Comparison of ENCODE assay signal across 15 cellular contexts in the genomic region with DNA sequence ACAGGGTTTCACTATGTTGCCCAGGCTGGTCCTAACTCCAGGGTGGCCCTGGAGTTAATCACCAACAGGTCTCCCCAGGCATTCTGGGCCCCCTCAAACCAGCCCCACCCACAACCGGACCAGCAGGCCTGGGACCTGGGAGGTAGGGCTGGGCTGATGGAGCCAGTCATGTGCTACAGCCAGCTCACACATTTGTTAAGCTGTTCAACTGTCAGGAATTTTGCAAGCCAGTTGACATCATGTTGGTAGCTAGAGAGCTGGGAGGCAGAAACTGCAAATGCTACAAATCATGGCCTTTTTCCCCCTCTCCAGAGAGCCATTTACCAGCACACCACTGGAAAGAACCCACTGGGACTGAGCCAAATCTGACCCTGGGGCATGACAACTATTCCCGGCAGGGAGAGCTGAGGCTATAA. TPM values are rescaled to one million over a fixed set of nuclear protein-coding genes. Genes with fewer than 3 reads are reported as not detected.
DNase-seq lines count a peak whose midpoint lies in the region; ATAC-seq and TF ChIP-seq lines count a peak whose summit lies in the region.
"Had no signal": no experiment of that assay in that cellular context is flagged by ENCODE, and none has a peak within 500 bp of the region (broad histone marks: within the 10 kb centered on the region; RNA-seq: fewer than 3 reads in every experiment).

No MANE protein-coding gene starts in this region.

- H3K27ac Mint-ChIP-seq in brain: peak overlapping the region in 3 of 5 experiments; percentile 77 to 84 (median 78)
- H3K27ac Mint-ChIP-seq: activated naive CD4-positive, alpha-beta T cell treated with anti-CD3 and anti-CD28 coated beads, Interleukin-2, amount 50 U/mL, for 24 hours; H9; T-helper 1 cell treated with Interleukin-12 subunit alpha and Interleukin-12 subunit beta and Interleukin-4 antibody, amounts not matched to agents 30 μg/mL and 1 μg/mL, for 36 hours had no signal

- no peak overlapping the region for H3K4me2 ChIP-seq in GM23248 (ENCODE audit: unreplicated experiment)

- TF ChIP-seq EP300 in gastroesophageal sphincter (IDR thresholded peaks at IDR 0.05) (no peak), stomach (IDR thresholded peaks at IDR 0.05) (no peak)

- TF ChIP-seq POLR2A in gastroesophageal sphincter (IDR thresholded peaks at IDR 0.05) (no peak), stomach (IDR thresholded peaks at IDR 0.05) (no peak), Peyer's patch (IDR thresholded peaks at IDR 0.05) (no peak)

- H3F3A ChIP-seq in GM23248 (ENCODE audit: insufficient read depth): peaks cover 5% of the 10 kb centered on the region; the same call in 1 of the 2 replicates

- DNase-seq in GM23248 (peak; percentile 56), stomach (no peak), Peyer's patch (no peak), NCI-H1092 treated with DMSO at 0.1 percent for 48 hours (lab: John Stamatoyannopoulos, UW) (no peak)
- DNase-seq: activated CD4-positive, alpha-beta T cell treated with anti-CD3 and anti-CD28 coated beads, Interleukin-2, amount 50 U/mL, for 1 hour; H9; NCI-H2081; stimulated activated CD4-positive, alpha-beta T cell treated with anti-CD3 and anti-CD28 coated beads, Interleukin-12 subunit alpha, Interleukin-12 subunit beta, amount 100 ng/mL, for 4 hours; stimulated activated CD8-positive, alpha-beta memory T cell treated with anti-CD3 and anti-CD28 coated beads, Interleukin-4, amount 100 ng/mL, for 48 hours had no signal

- no peaks in the 10 kb centered on the region for H3K27me3 ChIP-seq in GM23248 (replicated peaks; ENCODE audit: insufficient read depth)
- H3K27me3 ChIP-seq in gastroesophageal sphincter: no peaks in the 10 kb centered on the region
- H3K27me3 ChIP-seq in stomach: no peaks in the 10 kb centered on the region
- H3K27me3 ChIP-seq in Peyer's patch: no peaks in the 10 kb centered on the region

- H3K9me2 ChIP-seq in GM23248 (ENCODE audit: insufficient read depth): no peaks in the 10 kb centered on the region

- 64 to 69% methylated on average over 2 of the region's 2 CpGs for WGBS in GM23248 (ENCODE audit: low coverage in 1 of 2, low lambda C conversion rate in 2 of 2, missing lambda C conversion rate in 2 of 2), 2 experiments
- WGBS in gastroesophageal sphincter (ENCODE audit: low coverage in 1 of 2), 2 donors: 52% methylated on average over 2 of the region's 2 CpGs; no CpG with 5 or more reads in 1 of the 2 donors
- 50 to 74% (median 61%) methylated on average over 2 of the region's 2 CpGs for WGBS in stomach, 5 donors

- H3K27ac ChIP-seq in GM23248 (peak overlapping the region; percentile 39), gastroesophageal sphincter (peak overlapping the region in 3 of 4 donors; percentile 48 to 62 (median 50)), stomach (peak overlapping the region in 4 of 5 donors; percentile 39 to 52 (median 43)), Peyer's patch (no peak overlapping the region)

- H3K4me3 Mint-ChIP-seq in brain: no peak overlapping the region
- H3K4me3 Mint-ChIP-seq: activated naive CD4-positive, alpha-beta T cell treated with anti-CD3 and anti-CD28 coated beads, Interleukin-2, amount 50 U/mL, for 24 hours; H9; T-helper 1 cell treated with Interleukin-12 subunit alpha and Interleukin-12 subunit beta and Interleukin-4 antibody, amounts not matched to agents 30 μg/mL and 1 μg/mL, for 36 hours had no signal

- H3K9me3 Mint-ChIP-seq in brain: no peaks in the 10 kb centered on the region
- H3K9me3 Mint-ChIP-seq: activated naive CD4-positive, alpha-beta T cell treated with anti-CD3 and anti-CD28 coated beads, Interleukin-2, amount 50 U/mL, for 24 hours; H9; T-helper 1 cell treated with Interleukin-12 subunit alpha and Interleukin-12 subunit beta and Interleukin-4 antibody, amounts not matched to agents 30 μg/mL and 1 μg/mL, for 36 hours had no signal

- H3K9me3 ChIP-seq in GM23248 (ENCODE audit: low read depth): no peaks in the 10 kb centered on the region
- no peaks in the 10 kb centered on the region for H3K9me3 ChIP-seq in gastroesophageal sphincter
- no peaks in the 10 kb centered on the region for H3K9me3 ChIP-seq in stomach
- no peaks in the 10 kb centered on the region for H3K9me3 ChIP-seq in Peyer's patch

- H3K36me3 ChIP-seq in GM23248 (ENCODE audit: low read depth) (peaks cover 11% of the 10 kb centered on the region; the same call in 1 of the 2 replicates), gastroesophageal sphincter (peaks cover 0 to 85% of the 10 kb centered on the region in 2 donors), stomach (peaks cover 36 to 89% (median 86%) of the 10 kb centered on the region in 4 donors), Peyer's patch (peaks cover 0 to 74% (median 0%) of the 10 kb centered on the region in 3 donors)

- H4K20me1 ChIP-seq in GM23248 (ENCODE audit: insufficient read depth): no peaks in the 10 kb centered on the region

- H2AFZ ChIP-seq in GM23248: no peak overlapping the region

- H3K36me3 Mint-ChIP-seq in brain: peaks cover 35% of the 10 kb centered on the region

- TF ChIP-seq CTCF in brain (conservative IDR thresholded peaks at IDR 0.05) (no peak), gastroesophageal sphincter (IDR thresholded peaks at IDR 0.05) (no peak), stomach (IDR thresholded peaks at IDR 0.05) (no peak), Peyer's patch (IDR thresholded peaks at IDR 0.05) (no peak)

- H3K4me1 ChIP-seq in GM23248 (ENCODE audit: insufficient read depth) (peaks cover 15% of the 10 kb centered on the region), gastroesophageal sphincter (peaks cover 0 to 49% (median 33%) of the 10 kb centered on the region in 3 donors), stomach (peaks cover 22 to 53% (median 36%) of the 10 kb centered on the region in 4 donors), Peyer's patch (peaks cover 0 to 24% (median 1%) of the 10 kb centered on the region in 4 donors)

- intact Hi-C loops in stomach (cut with DNase I; ENCODE audit: low total_unique reads): no loop called here

- peak; percentile 60 for ATAC-seq in gastroesophageal sphincter
- no peak for ATAC-seq in GM19467 (IDR thresholded peaks at IDR 0.05; ENCODE audit: unreplicated experiment)
- ATAC-seq in GM21423 (IDR thresholded peaks at IDR 0.05; ENCODE audit: unreplicated experiment): no peak

- H3K9ac ChIP-seq in GM23248: peak overlapping the region; percentile 33; the same call in 1 of the 2 replicates

- peaks cover 65% of the 10 kb centered on the region for H3K79me2 ChIP-seq in GM23248 (ENCODE audit: insufficient read depth)

- no peaks in the 10 kb centered on the region for H3K27me3 Mint-ChIP-seq in brain
- H3K27me3 Mint-ChIP-seq: activated naive CD4-positive, alpha-beta T cell treated with anti-CD3 and anti-CD28 coated beads, Interleukin-2, amount 50 U/mL, for 24 hours had no signal

- H3K4me3 ChIP-seq in GM23248 (no peak overlapping the region), gastroesophageal sphincter (no peak overlapping the region), stomach (no peak overlapping the region), Peyer's patch (no peak overlapping the region)

- in situ Hi-C loops in GM23248 (cut with MboI): no loop called here

- H3K4me1 Mint-ChIP-seq in brain: peaks cover 29% of the 10 kb centered on the region

RNA-seq across cellular contexts. Expression of gene ARHGAP1, which starts 6.8 kb away (rescaled TPM):
- total RNA-seq in GM23248 (2014; rRNA removed; shearing (Covaris generic)): 41.5 and 54.3 TPM in 2 replicates
- 98.5 and 107 TPM in 2 replicates for polyA plus RNA-seq in GM23248 (2016; fragmentation: Nextera tagmentation; extraction: Ambion mirVana)
- polyA plus RNA-seq in brain (ENCODE audit: insufficient read depth, low read depth, low replicate concordance): 62.5 TPM
- 100 to 1,000 TPM in 1 of 4 donors, 10 to 100 TPM in 3; 57.3 to 105 (median 64.0) TPM for total RNA-seq in gastroesophageal sphincter
- total RNA-seq in stomach: 10 to 100 TPM; 21.1 to 82.9 (median 35.6) TPM
- polyA plus RNA-seq in stomach: 10 to 100 TPM; 21.2 to 29.3 (median 28.0) TPM
- total RNA-seq in Peyer's patch: 10 to 100 TPM; 52.0 to 85.8 (median 62.7) TPM

RNA-seq across cellular contexts. Expression of gene ZNF408, which starts 7.2 kb away (rescaled TPM):
- total RNA-seq in GM23248 (2014; rRNA removed; shearing (Covaris generic)): 9.6 and 11.9 TPM in 2 replicates
- 9.9 and 11.3 TPM in 2 replicates for polyA plus RNA-seq in GM23248 (2016; fragmentation: Nextera tagmentation; extraction: Ambion mirVana)
- 7.9 TPM for polyA plus RNA-seq in brain (ENCODE audit: insufficient read depth, low read depth, low replicate concordance)
- total RNA-seq in gastroesophageal sphincter: 10 to 100 TPM in 3 of 4 donors, 1 to 10 TPM in 1; 4.7 to 14.2 (median 10.4) TPM
- total RNA-seq in stomach: 10 to 100 TPM in 2 of 5 donors, 1 to 10 TPM in 3; 5.5 to 14.6 (median 6.5) TPM
- 1 to 10 TPM; 7.2 to 8.6 (median 7.6) TPM for polyA plus RNA-seq in stomach
- total RNA-seq in Peyer's patch: 10 to 100 TPM in 1 of 4 donors, 1 to 10 TPM in 3; 6.3 to 20.0 (median 8.4) TPM

RNA-seq across cellular contexts. Expression of gene F2, which starts 25.4 kb away (rescaled TPM):
- total RNA-seq in GM23248 (2014; rRNA removed; shearing (Covaris generic)): not detected in 2 replicates
- polyA plus RNA-seq in GM23248 (2016; fragmentation: Nextera tagmentation; extraction: Ambion mirVana) (not detected in 2 replicates), brain (ENCODE audit: insufficient read depth, low read depth, low replicate concordance) (not detected), stomach (under 1 TPM in 2 of 3 donors, not detected in 1; 0.19 to 0.33 TPM)
- total RNA-seq in gastroesophageal sphincter (1 to 10 TPM in 1 of 4 donors, under 1 TPM in 1, not detected in 2; 0.62 to 3.6 TPM), stomach (under 1 TPM in 1 of 5 donors, not detected in 4; 0.92 TPM), Peyer's patch (under 1 TPM in 1 of 4 donors, not detected in 3; 0.53 TPM)
- total RNA-seq: H9 had no signal

Comparison
In these comparisons a context has a peak if more than half of its experiments do, and no peak if none do; other contexts are left out.
1. H3K27ac ChIP-seq: peak in GM23248 (single experiment), gastroesophageal sphincter (3 of 4) and stomach (4 of 5); none in Peyer's patch (0 of 4).